In genomic region chr1:34131396-34132160, GRCh38 we compare ENCODE assay signal across 25 cellular contexts. TPM values are rescaled to one million over a fixed set of nuclear protein-coding genes. Genes with fewer than 3 reads are reported as not detected.
"Had no signal": no experiment of that assay in that cellular context is flagged by ENCODE, and none has a peak within 500 bp of the region (broad histone marks: within the 10 kb centered on the region; RNA-seq: fewer than 3 reads in every experiment).

No MANE protein-coding gene starts in this region.

- DNase-seq: activated CD4-positive, alpha-beta T cell treated with anti-CD3 and anti-CD28 coated beads, Interleukin-2, amount 10 ng/mL, durations not matched to agents 24 days and 14 days; activated CD4-positive, CD25-positive, alpha-beta regulatory T cell; activated CD8-positive, alpha-beta T cell treated with anti-CD3 and anti-CD28 coated beads for 36 hours; activated T-cell treated with anti-CD3 and anti-CD28 coated beads, Interleukin-2, amount 50 U/mL, for 24 hours; adrenal gland; cerebellar nuclear complex; effector CD8-positive, alpha-beta T cell; esophagus squamous epithelium; left colon; lower lobe of right lung; naive thymus-derived CD8-positive, alpha-beta T cell; sigmoid colon; stimulated activated CD4-positive, alpha-beta T cell treated with anti-CD3 and anti-CD28 coated beads, Interleukin-4, amount 100 ng/mL, for 24 hours; stimulated activated naive B cell treated with anti-CD40 and anti-IgM and Interleukin-4, amounts not matched to agents 10 μg/mL and 1 μg/mL and 100 μg/mL, for 72 hours; upper lobe of right lung had no signal

- H3K4me1 ChIP-seq: adrenal gland, esophagus squamous epithelium, lower lobe of right lung, parathyroid adenoma, sigmoid colon, upper lobe of right lung had no signal

- H3K36me3 ChIP-seq: adrenal gland, esophagus squamous epithelium, lower lobe of right lung, neutrophil, sigmoid colon, thoracic aorta, upper lobe of right lung had no signal

- FAIRE-seq: bronchial epithelial cell, endothelial cell of umbilical vein had no signal

- ATAC-seq: activated CD8-positive, alpha-beta T cell treated with anti-CD3 and anti-CD28 coated beads for 36 hours; activated naive CD4-positive, alpha-beta T cell treated with anti-CD3 and anti-CD28 coated beads, Interleukin-2, amount 50 U/mL, for 72 hours; left colon; lower lobe of right lung; naive thymus-derived CD8-positive, alpha-beta T cell; stimulated activated naive B cell treated with anti-CD40 and anti-IgM and Interleukin-4, amounts not matched to agents 10 μg/mL and 1 μg/mL and 100 μg/mL, for 72 hours; upper lobe of right lung had no signal

- H3K9me3 ChIP-seq: adrenal gland, esophagus squamous epithelium, lower lobe of right lung, neutrophil, sigmoid colon, thoracic aorta, upper lobe of right lung had no signal

- H2AFZ ChIP-seq: hepatocyte, parathyroid adenoma had no signal

- H3K4me3 ChIP-seq: adrenal gland, esophagus squamous epithelium, hepatocyte, lower lobe of right lung, sigmoid colon, thoracic aorta, upper lobe of right lung had no signal

- H3K79me2 ChIP-seq: hepatocyte, parathyroid adenoma had no signal

- H3K4me1 Mint-ChIP-seq: activated CD4-positive, alpha-beta T cell treated with anti-CD3 and anti-CD28 coated beads, Interleukin-2, amount 10 ng/mL, durations not matched to agents 24 days and 14 days; naive thymus-derived CD8-positive, alpha-beta T cell; stimulated activated naive B cell treated with anti-CD40 and anti-IgM and Interleukin-4, amounts not matched to agents 10 μg/mL and 1 μg/mL and 100 μg/mL, for 72 hours had no signal

- H3K36me3 Mint-ChIP-seq: activated naive CD4-positive, alpha-beta T cell treated with anti-CD3 and anti-CD28 coated beads, Interleukin-2, amount 50 U/mL, for 72 hours; naive thymus-derived CD8-positive, alpha-beta T cell; stimulated activated naive B cell treated with anti-CD40 and anti-IgM and Interleukin-4, amounts not matched to agents 10 μg/mL and 1 μg/mL and 100 μg/mL, for 72 hours had no signal

- H3K9me3 Mint-ChIP-seq: activated CD4-positive, alpha-beta T cell treated with anti-CD3 and anti-CD28 coated beads, Interleukin-2, amount 10 ng/mL, durations not matched to agents 24 days and 14 days; activated CD8-positive, alpha-beta T cell treated with anti-CD3 and anti-CD28 coated beads for 36 hours; activated T-cell treated with anti-CD3 and anti-CD28 coated beads, Interleukin-2, amount 50 U/mL, for 24 hours; naive thymus-derived CD8-positive, alpha-beta T cell; T-helper 2 cell treated with Interferon-gamma antibody and Interleukin-4, amounts not matched to agents 5 μg/mL and 100 μg/mL, for 36 hours had no signal

- H3K4me2 ChIP-seq: hepatocyte had no signal

- H3K27ac ChIP-seq: adrenal gland, esophagus squamous epithelium, hepatocyte, lower lobe of right lung, neutrophil, parathyroid adenoma, sigmoid colon, thoracic aorta, upper lobe of right lung had no signal

- H3K9ac ChIP-seq: parathyroid adenoma had no signal

- H3K27me3 Mint-ChIP-seq: activated CD4-positive, alpha-beta T cell treated with anti-CD3 and anti-CD28 coated beads, Interleukin-2, amount 10 ng/mL, durations not matched to agents 24 days and 14 days had no signal

- H3K27me3 ChIP-seq: adrenal gland, hepatocyte, neutrophil, upper lobe of right lung had no signal

- H3K4me3 Mint-ChIP-seq: activated CD4-positive, alpha-beta T cell treated with anti-CD3 and anti-CD28 coated beads, Interleukin-2, amount 10 ng/mL, durations not matched to agents 24 days and 14 days; activated CD8-positive, alpha-beta T cell treated with anti-CD3 and anti-CD28 coated beads for 36 hours; activated T-cell treated with anti-CD3 and anti-CD28 coated beads, Interleukin-2, amount 50 U/mL, for 24 hours; naive thymus-derived CD8-positive, alpha-beta T cell; stimulated activated naive B cell treated with anti-CD40 and anti-IgM and Interleukin-4, amounts not matched to agents 10 μg/mL and 1 μg/mL and 100 μg/mL, for 72 hours; T-helper 2 cell treated with Interferon-gamma antibody and Interleukin-4, amounts not matched to agents 5 μg/mL and 100 μg/mL, for 36 hours had no signal

- H3K27ac Mint-ChIP-seq: activated CD4-positive, alpha-beta T cell treated with anti-CD3 and anti-CD28 coated beads, Interleukin-2, amount 10 ng/mL, durations not matched to agents 24 days and 14 days; activated CD8-positive, alpha-beta T cell treated with anti-CD3 and anti-CD28 coated beads for 36 hours; activated naive CD4-positive, alpha-beta T cell treated with anti-CD3 and anti-CD28 coated beads, Interleukin-2, amount 50 U/mL, for 72 hours; activated T-cell treated with anti-CD3 and anti-CD28 coated beads, Interleukin-2, amount 50 U/mL, for 24 hours; naive thymus-derived CD8-positive, alpha-beta T cell; stimulated activated naive B cell treated with anti-CD40 and anti-IgM and Interleukin-4, amounts not matched to agents 10 μg/mL and 1 μg/mL and 100 μg/mL, for 72 hours; T-helper 2 cell treated with Interferon-gamma antibody and Interleukin-4, amounts not matched to agents 5 μg/mL and 100 μg/mL, for 36 hours had no signal

RNA-seq across cellular contexts. Expression of gene CSMD2, which starts 33.5 kb away (rescaled TPM):
- total RNA-seq: activated CD4-positive, alpha-beta T cell treated with anti-CD3 and anti-CD28 coated beads, Interleukin-2, amount 10 ng/mL, durations not matched to agents 24 days and 14 days; activated CD8-positive, alpha-beta T cell treated with anti-CD3 and anti-CD28 coated beads for 36 hours; activated naive CD4-positive, alpha-beta T cell treated with anti-CD3 and anti-CD28 coated beads, Interleukin-2, amount 50 U/mL, for 72 hours; bronchial epithelial cell; endothelial cell of umbilical vein; naive thymus-derived CD8-positive, alpha-beta T cell had no signal
- polyA plus RNA-seq: naive thymus-derived CD8-positive, alpha-beta T cell had no signal

RNA-seq across cellular contexts. Expression of gene C1orf94, which starts 45.1 kb away (rescaled TPM):
- total RNA-seq: activated CD4-positive, alpha-beta T cell treated with anti-CD3 and anti-CD28 coated beads, Interleukin-2, amount 10 ng/mL, durations not matched to agents 24 days and 14 days; activated CD8-positive, alpha-beta T cell treated with anti-CD3 and anti-CD28 coated beads for 36 hours; activated naive CD4-positive, alpha-beta T cell treated with anti-CD3 and anti-CD28 coated beads, Interleukin-2, amount 50 U/mL, for 72 hours; bronchial epithelial cell; endothelial cell of umbilical vein; esophagus squamous epithelium; glomerular endothelial cell; hepatocyte; lower lobe of right lung; mesenteric fat pad; naive thymus-derived CD8-positive, alpha-beta T cell; sigmoid colon; thoracic aorta; upper lobe of right lung had no signal
- polyA plus RNA-seq: endothelial cell of umbilical vein; hepatocyte; naive thymus-derived CD8-positive, alpha-beta T cell; sigmoid colon had no signal
